In the genomic region with DNA sequence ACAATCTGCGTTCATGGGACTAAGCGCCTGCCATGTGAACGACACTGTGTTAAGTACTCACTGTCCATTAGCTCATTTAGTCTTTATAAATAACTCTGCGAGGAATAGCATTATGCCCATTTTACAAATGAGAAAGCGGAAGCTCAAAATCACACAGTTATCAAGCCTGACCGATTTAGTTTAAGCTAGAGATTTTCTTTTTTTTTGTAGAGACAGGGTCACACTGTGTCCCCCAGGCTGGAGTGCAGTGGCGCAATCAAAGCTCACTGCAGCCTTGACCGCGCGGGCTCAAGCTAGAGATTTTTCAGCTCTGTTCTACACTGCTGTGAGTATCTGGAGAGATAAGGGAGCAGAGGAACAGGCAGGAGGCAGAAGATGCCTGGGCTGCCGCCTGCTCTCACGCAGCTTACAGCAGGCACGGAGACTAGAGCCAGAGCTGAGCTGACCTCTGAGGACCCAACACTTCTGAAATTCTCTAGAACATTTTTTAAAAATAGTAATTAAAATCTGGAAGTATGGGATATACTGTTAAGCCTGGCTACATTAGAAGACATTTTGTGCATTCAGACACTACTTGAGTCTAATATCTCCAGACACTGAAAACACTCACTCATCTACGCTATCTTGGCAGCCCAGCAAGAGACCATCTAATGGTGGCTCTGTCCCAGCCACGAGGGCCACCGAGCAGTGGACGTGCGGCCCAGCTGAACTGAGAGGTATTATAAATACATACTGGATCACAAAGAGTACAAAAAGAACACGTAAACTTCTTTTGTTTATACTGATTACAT, we compare ENCODE assay signal across 1 cellular context.
TF ChIP-seq lines count a peak whose summit lies in the region.

No MANE protein-coding gene starts in this region.

TF ChIP-seq in GM23338, 12 proteins besides CTCF, POLR2A, EP300 and RAD21 (continued from another document):
- TF ChIP-seq, protein P1, sequence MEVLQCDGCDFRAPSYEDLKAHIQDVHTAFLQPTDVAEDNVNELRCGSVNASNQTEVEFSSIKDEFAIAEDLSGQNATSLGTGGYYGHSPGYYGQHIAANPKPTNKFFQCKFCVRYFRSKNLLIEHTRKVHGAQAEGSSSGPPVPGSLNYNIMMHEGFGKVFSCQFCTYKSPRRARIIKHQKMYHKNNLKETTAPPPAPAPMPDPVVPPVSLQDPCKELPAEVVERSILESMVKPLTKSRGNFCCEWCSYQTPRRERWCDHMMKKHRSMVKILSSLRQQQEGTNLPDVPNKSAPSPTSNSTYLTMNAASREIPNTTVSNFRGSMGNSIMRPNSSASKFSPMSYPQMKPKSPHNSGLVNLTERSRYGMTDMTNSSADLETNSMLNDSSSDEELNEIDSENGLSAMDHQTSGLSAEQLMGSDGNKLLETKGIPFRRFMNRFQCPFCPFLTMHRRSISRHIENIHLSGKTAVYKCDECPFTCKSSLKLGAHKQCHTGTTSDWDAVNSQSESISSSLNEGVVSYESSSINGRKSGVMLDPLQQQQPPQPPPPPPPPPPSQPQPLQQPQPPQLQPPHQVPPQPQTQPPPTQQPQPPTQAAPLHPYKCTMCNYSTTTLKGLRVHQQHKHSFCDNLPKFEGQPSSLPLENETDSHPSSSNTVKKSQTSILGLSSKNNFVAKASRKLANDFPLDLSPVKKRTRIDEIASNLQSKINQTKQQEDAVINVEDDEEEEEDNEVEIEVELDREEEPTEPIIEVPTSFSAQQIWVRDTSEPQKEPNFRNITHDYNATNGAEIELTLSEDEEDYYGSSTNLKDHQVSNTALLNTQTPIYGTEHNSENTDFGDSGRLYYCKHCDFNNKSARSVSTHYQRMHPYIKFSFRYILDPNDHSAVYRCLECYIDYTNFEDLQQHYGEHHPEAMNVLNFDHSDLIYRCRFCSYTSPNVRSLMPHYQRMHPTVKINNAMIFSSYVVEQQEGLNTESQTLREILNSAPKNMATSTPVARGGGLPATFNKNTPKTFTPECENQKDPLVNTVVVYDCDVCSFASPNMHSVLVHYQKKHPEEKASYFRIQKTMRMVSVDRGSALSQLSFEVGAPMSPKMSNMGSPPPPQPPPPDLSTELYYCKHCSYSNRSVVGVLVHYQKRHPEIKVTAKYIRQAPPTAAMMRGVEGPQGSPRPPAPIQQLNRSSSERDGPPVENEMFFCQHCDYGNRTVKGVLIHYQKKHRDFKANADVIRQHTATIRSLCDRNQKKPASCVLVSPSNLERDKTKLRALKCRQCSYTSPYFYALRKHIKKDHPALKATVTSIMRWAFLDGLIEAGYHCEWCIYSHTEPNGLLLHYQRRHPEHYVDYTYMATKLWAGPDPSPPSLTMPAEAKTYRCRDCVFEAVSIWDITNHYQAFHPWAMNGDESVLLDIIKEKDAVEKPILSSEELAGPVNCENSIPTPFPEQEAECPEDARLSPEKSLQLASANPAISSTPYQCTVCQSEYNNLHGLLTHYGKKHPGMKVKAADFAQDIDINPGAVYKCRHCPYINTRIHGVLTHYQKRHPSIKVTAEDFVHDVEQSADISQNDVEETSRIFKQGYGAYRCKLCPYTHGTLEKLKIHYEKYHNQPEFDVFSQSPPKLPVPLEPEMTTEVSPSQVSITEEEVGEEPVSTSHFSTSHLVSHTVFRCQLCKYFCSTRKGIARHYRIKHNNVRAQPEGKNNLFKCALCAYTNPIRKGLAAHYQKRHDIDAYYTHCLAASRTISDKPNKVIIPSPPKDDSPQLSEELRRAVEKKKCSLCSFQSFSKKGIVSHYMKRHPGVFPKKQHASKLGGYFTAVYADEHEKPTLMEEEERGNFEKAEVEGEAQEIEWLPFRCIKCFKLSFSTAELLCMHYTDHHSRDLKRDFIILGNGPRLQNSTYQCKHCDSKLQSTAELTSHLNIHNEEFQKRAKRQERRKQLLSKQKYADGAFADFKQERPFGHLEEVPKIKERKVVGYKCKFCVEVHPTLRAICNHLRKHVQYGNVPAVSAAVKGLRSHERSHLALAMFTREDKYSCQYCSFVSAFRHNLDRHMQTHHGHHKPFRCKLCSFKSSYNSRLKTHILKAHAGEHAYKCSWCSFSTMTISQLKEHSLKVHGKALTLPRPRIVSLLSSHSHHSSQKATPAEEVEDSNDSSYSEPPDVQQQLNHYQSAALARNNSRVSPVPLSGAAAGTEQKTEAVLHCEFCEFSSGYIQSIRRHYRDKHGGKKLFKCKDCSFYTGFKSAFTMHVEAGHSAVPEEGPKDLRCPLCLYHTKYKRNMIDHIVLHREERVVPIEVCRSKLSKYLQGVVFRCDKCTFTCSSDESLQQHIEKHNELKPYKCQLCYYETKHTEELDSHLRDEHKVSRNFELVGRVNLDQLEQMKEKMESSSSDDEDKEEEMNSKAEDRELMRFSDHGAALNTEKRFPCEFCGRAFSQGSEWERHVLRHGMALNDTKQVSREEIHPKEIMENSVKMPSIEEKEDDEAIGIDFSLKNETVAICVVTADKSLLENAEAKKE (CRISPR knock-in tag; IDR thresholded peaks at IDR 0.05): no peak
